In genomic region chr10:110147961-110148360, GRCh38 we compare ENCODE assay signal across 13 cellular contexts. TPM values are rescaled to one million over a fixed set of nuclear protein-coding genes. Genes with fewer than 3 reads are reported as not detected.
DNase-seq lines count a peak whose midpoint lies in the region; ATAC-seq and TF ChIP-seq lines count a peak whose summit lies in the region.
"Had no signal": no experiment of that assay in that cellular context is flagged by ENCODE, and none has a peak within 500 bp of the region (broad histone marks: within the 10 kb centered on the region; RNA-seq: fewer than 3 reads in every experiment).

No MANE protein-coding gene starts in this region.

- no peaks in the 10 kb centered on the region for H3K4me1 ChIP-seq in PC-3 (ENCODE audit: insufficient read depth, low read length)

- intact Hi-C loops in PC-3 (cut with micrococcal nuclease): no loop called here

- H3K4me3 ChIP-seq in PC-3 (ENCODE audit: low read length): no peak overlapping the region
- H3K4me3 ChIP-seq: SK-N-MC had no signal

- POLR2A ChIA-PET in PC-3 (lab: Charles Lee; ENCODE audit: unreplicated experiment): no interaction called here

- H3K79me2 ChIP-seq in PC-3 (ENCODE audit: low read length): no peaks in the 10 kb centered on the region

- no peaks in the 10 kb centered on the region for H3F3A ChIP-seq in PC-3 (ENCODE audit: low read length, unreplicated experiment)

- no peak overlapping the region for H3K27ac ChIP-seq in PC-3 (ENCODE audit: low read length)
- H3K27ac ChIP-seq: SK-N-MC had no signal

- H2AFZ ChIP-seq in PC-3 (ENCODE audit: low read length): no peak overlapping the region

- TF ChIP-seq CTCF in PC-3 (conservative IDR thresholded peaks at IDR 0.05; ENCODE audit: low read depth, low read length) (no peak), glutamatergic neuron (IDR thresholded peaks at IDR 0.05; ENCODE audit: partially characterized antibody, unreplicated experiment) (no peak)

- H3K27me3 Mint-ChIP-seq in glutamatergic neuron (ENCODE audit: unreplicated experiment): peaks cover 1% of the 10 kb centered on the region

- no peak overlapping the region for H3K4me3 Mint-ChIP-seq in glutamatergic neuron (ENCODE audit: unreplicated experiment)
- H3K4me3 Mint-ChIP-seq: activated T-helper 1 cell treated with anti-CD3 and anti-CD28 coated beads, Interleukin-12 subunit alpha, Interleukin-12 subunit beta, Interleukin-2, Interleukin-4 antibody, amounts not matched to agents 30 ng/mL and 10 ng/mL and 1 ng/mL, durations not matched to agents 14 hours and 24 hours and 36 hours had no signal

- peak in 66 of 76 experiments; percentile 9 to 65 (median 33) for DNase-seq in HUDEP-2 (lab: John Stamatoyannopoulos, UW; ENCODE audit: unreplicated experiment in 76 of 76)
- peak; percentile 6 for DNase-seq in PC-3
- DNase-seq in glutamatergic neuron: no peak
- DNase-seq in AG08396 (ENCODE audit: low spot score): no peak
- DNase-seq: activated CD4-positive, CD25-positive, alpha-beta regulatory T cell treated with anti-CD3 and anti-CD28 coated beads, Interleukin-2, amount 50 U/mL, for 72 hours; GF-D8; mesendoderm; NCI-H1436 treated with DMSO at 0.1 percent for 48 hours had no signal

- no peaks in the 10 kb centered on the region for H4K20me1 ChIP-seq in PC-3 (ENCODE audit: low read length)

- no peak overlapping the region for H3K4me2 ChIP-seq in PC-3 (ENCODE audit: low read length)

- H3K27ac Mint-ChIP-seq in glutamatergic neuron (ENCODE audit: unreplicated experiment): peak overlapping the region; percentile 12
- H3K27ac Mint-ChIP-seq: activated T-helper 1 cell treated with anti-CD3 and anti-CD28 coated beads, Interleukin-12 subunit alpha, Interleukin-12 subunit beta, Interleukin-2, Interleukin-4 antibody, amounts not matched to agents 30 ng/mL and 10 ng/mL and 1 ng/mL, durations not matched to agents 14 hours and 24 hours and 36 hours had no signal

- no peak overlapping the region for H3K9ac ChIP-seq in PC-3 (ENCODE audit: low read length)

- H3K27me3 ChIP-seq in PC-3 (ENCODE audit: low read length): no peaks in the 10 kb centered on the region

- ATAC-seq in GM18511 (IDR thresholded peaks at IDR 0.05; ENCODE audit: unreplicated experiment) (peak; percentile 63), PC-3 (no peak), GM21576 (IDR thresholded peaks at IDR 0.05; ENCODE audit: unreplicated experiment) (no peak), GM19463 (IDR thresholded peaks at IDR 0.05; ENCODE audit: unreplicated experiment) (no peak)

- H3K4me1 Mint-ChIP-seq in glutamatergic neuron (ENCODE audit: low read depth, unreplicated experiment): peaks cover 12% of the 10 kb centered on the region

- H3K9me2 ChIP-seq in PC-3 (replicated peaks; ENCODE audit: low read length): no peaks in the 10 kb centered on the region

- H3K9me3 ChIP-seq in PC-3 (ENCODE audit: low read length): no peaks in the 10 kb centered on the region

- no TSS peak for BruUV-seq in PC-3 (replicated peaks; lab: Mats Ljungman, UMichigan)

- H3K9me3 Mint-ChIP-seq in glutamatergic neuron (ENCODE audit: unreplicated experiment): peaks cover 2% of the 10 kb centered on the region
- H3K9me3 Mint-ChIP-seq: activated T-helper 1 cell treated with anti-CD3 and anti-CD28 coated beads, Interleukin-12 subunit alpha, Interleukin-12 subunit beta, Interleukin-2, Interleukin-4 antibody, amounts not matched to agents 30 ng/mL and 10 ng/mL and 1 ng/mL, durations not matched to agents 14 hours and 24 hours and 36 hours had no signal

- H3K36me3 Mint-ChIP-seq in glutamatergic neuron (ENCODE audit: unreplicated experiment): no peaks in the 10 kb centered on the region

- H3K36me3 ChIP-seq in PC-3 (ENCODE audit: low read depth, low read length): no peaks in the 10 kb centered on the region

- CTCF ChIA-PET in PC-3 (lab: Charles Lee): no interaction called here

RNA-seq across cellular contexts. Expression of gene MXI1, which starts 59.4 kb away (rescaled TPM):
- 15.6 and 18.0 TPM in 2 replicates for total RNA-seq in PC-3 (2014; rRNA removed)
- 48.1 TPM for total RNA-seq in glutamatergic neuron (ENCODE audit: unreplicated experiment)

Comparison
In these comparisons a context has a peak if more than half of its experiments do, and no peak if none do; other contexts are left out.
1. DNase-seq: peak in HUDEP-2 (66 of 76) and PC-3 (single experiment); none in glutamatergic neuron (single experiment) and AG08396 (single experiment).